8 cellular contexts compared by ENCODE assay signal in genomic region chr11:64185323-64186204, GRCh38. TPM values are rescaled to one million over a fixed set of nuclear protein-coding genes. Genes with fewer than 3 reads are reported as not detected.
A peak's percentile ranks its signal among the peaks of the same experiment; 100 is the strongest.
DNase-seq lines count a peak whose midpoint lies in the region; ATAC-seq lines count a peak whose summit lies in the region.

TSS of gene STIP1 (plus strand) at chr11:64186171. CDS start at chr11:64186262, 91 bp downstream.

- ATAC-seq in GM19467 (IDR thresholded peaks at IDR 0.05; ENCODE audit: unreplicated experiment): peak; percentile 80

- DNase-seq in COLO668 (lab: John Stamatoyannopoulos, UW; ENCODE audit: unreplicated experiment) (peak; percentile 100), HS-27A (ENCODE audit: low read depth) (peak; percentile 100), NK-92 (lab: John Stamatoyannopoulos, UW; ENCODE audit: unreplicated experiment) (peak; percentile 98), lung microvascular endothelial cell (ENCODE audit: low read depth in 2 of 2) (peak; percentile 100)
- DNase-seq in activated CD8-positive, alpha-beta memory T cell treated with anti-CD3 and anti-CD28 coated beads for 1 hour (ENCODE audit: extremely low read depth in 1 of 2, low read depth in 1 of 2): peak; percentile 96 to 99
- peak; percentile 100 for DNase-seq in effector CD8-positive, alpha-beta T cell (lab: John Stamatoyannopoulos, UW)
- DNase-seq in stimulated activated CD4-positive, alpha-beta T cell treated with anti-CD3 and anti-CD28 coated beads, TNF-alpha, amount 100 ng/mL, for 48 hours (ENCODE audit: low read depth in 3 of 3): peak; percentile 93 to 99 (median 97)

RNA-seq across cellular contexts. Expression of gene STIP1, which starts in this region (rescaled TPM):
- 93.5 and 111 TPM in 2 replicates for total RNA-seq in lung microvascular endothelial cell

Comparison
In these comparisons a context has a peak if more than half of its experiments do, and no peak if none do; other contexts are left out.
1. Peak in every context shown above with its lines: DNase-seq and ATAC-seq.